1 cellular context compared by ENCODE assay signal in genomic region chr2:173965372-173966025, GRCh38.
TF ChIP-seq lines count a peak whose summit lies in the region.

Gene SP3, minus strand, starts transcription at chr2:173965373. Its CDS starts 202 bp downstream, at chr2:173965171.

TF ChIP-seq in GM12878, 131 proteins besides CTCF, POLR2A, EP300 and RAD21 (continued from another document and continues in another):
- TF ChIP-seq SKIL (IDR thresholded peaks at IDR 0.05; ENCODE audit: low read depth, poor library complexity, severe bottlenecking): no peak
- no peak for TF ChIP-seq PAX8 (IDR thresholded peaks at IDR 0.05)
- TF ChIP-seq PAX5 (IDR thresholded peaks at IDR 0.05; ENCODE audit: borderline replicate concordance, low read depth, low read length): peak; percentile 75
- peak; percentile 43; the same call in 1 of the 2 replicates for TF ChIP-seq HCFC1 (IDR thresholded peaks at IDR 0.05; ENCODE audit: low read length)
- TF ChIP-seq, protein P1, sequence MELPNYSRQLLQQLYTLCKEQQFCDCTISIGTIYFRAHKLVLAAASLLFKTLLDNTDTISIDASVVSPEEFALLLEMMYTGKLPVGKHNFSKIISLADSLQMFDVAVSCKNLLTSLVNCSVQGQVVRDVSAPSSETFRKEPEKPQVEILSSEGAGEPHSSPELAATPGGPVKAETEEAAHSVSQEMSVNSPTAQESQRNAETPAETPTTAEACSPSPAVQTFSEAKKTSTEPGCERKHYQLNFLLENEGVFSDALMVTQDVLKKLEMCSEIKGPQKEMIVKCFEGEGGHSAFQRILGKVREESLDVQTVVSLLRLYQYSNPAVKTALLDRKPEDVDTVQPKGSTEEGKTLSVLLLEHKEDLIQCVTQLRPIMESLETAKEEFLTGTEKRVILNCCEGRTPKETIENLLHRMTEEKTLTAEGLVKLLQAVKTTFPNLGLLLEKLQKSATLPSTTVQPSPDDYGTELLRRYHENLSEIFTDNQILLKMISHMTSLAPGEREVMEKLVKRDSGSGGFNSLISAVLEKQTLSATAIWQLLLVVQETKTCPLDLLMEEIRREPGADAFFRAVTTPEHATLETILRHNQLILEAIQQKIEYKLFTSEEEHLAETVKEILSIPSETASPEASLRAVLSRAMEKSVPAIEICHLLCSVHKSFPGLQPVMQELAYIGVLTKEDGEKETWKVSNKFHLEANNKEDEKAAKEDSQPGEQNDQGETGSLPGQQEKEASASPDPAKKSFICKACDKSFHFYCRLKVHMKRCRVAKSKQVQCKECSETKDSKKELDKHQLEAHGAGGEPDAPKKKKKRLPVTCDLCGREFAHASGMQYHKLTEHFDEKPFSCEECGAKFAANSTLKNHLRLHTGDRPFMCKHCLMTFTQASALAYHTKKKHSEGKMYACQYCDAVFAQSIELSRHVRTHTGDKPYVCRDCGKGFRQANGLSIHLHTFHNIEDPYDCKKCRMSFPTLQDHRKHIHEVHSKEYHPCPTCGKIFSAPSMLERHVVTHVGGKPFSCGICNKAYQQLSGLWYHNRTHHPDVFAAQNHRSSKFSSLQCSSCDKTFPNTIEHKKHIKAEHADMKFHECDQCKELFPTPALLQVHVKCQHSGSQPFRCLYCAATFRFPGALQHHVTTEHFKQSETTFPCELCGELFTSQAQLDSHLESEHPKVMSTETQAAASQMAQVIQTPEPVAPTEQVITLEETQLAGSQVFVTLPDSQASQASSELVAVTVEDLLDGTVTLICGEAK (IDR thresholded peaks at IDR 0.05; ENCODE audit: borderline replicate concordance): peak; percentile 94
- TF ChIP-seq, protein P2, sequence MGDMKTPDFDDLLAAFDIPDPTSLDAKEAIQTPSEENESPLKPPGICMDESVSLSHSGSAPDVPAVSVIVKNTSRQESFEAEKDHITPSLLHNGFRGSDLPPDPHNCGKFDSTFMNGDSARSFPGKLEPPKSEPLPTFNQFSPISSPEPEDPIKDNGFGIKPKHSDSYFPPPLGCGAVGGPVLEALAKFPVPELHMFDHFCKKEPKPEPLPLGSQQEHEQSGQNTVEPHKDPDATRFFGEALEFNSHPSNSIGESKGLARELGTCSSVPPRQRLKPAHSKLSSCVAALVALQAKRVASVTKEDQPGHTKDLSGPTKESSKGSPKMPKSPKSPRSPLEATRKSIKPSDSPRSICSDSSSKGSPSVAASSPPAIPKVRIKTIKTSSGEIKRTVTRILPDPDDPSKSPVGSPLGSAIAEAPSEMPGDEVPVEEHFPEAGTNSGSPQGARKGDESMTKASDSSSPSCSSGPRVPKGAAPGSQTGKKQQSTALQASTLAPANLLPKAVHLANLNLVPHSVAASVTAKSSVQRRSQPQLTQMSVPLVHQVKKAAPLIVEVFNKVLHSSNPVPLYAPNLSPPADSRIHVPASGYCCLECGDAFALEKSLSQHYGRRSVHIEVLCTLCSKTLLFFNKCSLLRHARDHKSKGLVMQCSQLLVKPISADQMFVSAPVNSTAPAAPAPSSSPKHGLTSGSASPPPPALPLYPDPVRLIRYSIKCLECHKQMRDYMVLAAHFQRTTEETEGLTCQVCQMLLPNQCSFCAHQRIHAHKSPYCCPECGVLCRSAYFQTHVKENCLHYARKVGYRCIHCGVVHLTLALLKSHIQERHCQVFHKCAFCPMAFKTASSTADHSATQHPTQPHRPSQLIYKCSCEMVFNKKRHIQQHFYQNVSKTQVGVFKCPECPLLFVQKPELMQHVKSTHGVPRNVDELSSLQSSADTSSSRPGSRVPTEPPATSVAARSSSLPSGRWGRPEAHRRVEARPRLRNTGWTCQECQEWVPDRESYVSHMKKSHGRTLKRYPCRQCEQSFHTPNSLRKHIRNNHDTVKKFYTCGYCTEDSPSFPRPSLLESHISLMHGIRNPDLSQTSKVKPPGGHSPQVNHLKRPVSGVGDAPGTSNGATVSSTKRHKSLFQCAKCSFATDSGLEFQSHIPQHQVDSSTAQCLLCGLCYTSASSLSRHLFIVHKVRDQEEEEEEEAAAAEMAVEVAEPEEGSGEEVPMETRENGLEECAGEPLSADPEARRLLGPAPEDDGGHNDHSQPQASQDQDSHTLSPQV (IDR thresholded peaks at IDR 0.05): no peak
- peak in 1 of 2 experiments; percentile 44; a peak in 1 of 4 replicates for TF ChIP-seq BHLHE40 (IDR thresholded peaks at IDR 0.05; ENCODE audit: borderline replicate concordance in 1 of 2, low read depth in 2 of 2, low read length in 1 of 2)
- TF ChIP-seq BRCA1 (IDR thresholded peaks at IDR 0.05; ENCODE audit: low read depth, low read length): no peak
- no peak for TF ChIP-seq EGR1 (IDR thresholded peaks at IDR 0.05; ENCODE audit: borderline replicate concordance in 1 of 2, low read depth in 2 of 2, low read length in 2 of 2)
- TF ChIP-seq SIX5 (IDR thresholded peaks at IDR 0.05; ENCODE audit: low read depth, low read length, severe bottlenecking): no peak
- TF ChIP-seq CBX3 (IDR thresholded peaks at IDR 0.05; ENCODE audit: borderline replicate concordance, low read depth): no peak
- TF ChIP-seq RBBP5 (conservative IDR thresholded peaks at IDR 0.05): no peak
- peak; percentile 90 for TF ChIP-seq SMAD5 (IDR thresholded peaks at IDR 0.05; ENCODE audit: low read depth)
- TF ChIP-seq ATF2 (IDR thresholded peaks at IDR 0.05; ENCODE audit: low read length): no peak
- TF ChIP-seq FOXM1 (IDR thresholded peaks at IDR 0.05; ENCODE audit: low read depth, low read length): no peak
- TF ChIP-seq MYB (IDR thresholded peaks at IDR 0.05; ENCODE audit: borderline replicate concordance, low read depth, low read length): no peak
- TF ChIP-seq EED (IDR thresholded peaks at IDR 0.05; ENCODE audit: low read depth): peak; percentile 54; the same call in 1 of the 2 replicates
- TF ChIP-seq, protein P3, sequence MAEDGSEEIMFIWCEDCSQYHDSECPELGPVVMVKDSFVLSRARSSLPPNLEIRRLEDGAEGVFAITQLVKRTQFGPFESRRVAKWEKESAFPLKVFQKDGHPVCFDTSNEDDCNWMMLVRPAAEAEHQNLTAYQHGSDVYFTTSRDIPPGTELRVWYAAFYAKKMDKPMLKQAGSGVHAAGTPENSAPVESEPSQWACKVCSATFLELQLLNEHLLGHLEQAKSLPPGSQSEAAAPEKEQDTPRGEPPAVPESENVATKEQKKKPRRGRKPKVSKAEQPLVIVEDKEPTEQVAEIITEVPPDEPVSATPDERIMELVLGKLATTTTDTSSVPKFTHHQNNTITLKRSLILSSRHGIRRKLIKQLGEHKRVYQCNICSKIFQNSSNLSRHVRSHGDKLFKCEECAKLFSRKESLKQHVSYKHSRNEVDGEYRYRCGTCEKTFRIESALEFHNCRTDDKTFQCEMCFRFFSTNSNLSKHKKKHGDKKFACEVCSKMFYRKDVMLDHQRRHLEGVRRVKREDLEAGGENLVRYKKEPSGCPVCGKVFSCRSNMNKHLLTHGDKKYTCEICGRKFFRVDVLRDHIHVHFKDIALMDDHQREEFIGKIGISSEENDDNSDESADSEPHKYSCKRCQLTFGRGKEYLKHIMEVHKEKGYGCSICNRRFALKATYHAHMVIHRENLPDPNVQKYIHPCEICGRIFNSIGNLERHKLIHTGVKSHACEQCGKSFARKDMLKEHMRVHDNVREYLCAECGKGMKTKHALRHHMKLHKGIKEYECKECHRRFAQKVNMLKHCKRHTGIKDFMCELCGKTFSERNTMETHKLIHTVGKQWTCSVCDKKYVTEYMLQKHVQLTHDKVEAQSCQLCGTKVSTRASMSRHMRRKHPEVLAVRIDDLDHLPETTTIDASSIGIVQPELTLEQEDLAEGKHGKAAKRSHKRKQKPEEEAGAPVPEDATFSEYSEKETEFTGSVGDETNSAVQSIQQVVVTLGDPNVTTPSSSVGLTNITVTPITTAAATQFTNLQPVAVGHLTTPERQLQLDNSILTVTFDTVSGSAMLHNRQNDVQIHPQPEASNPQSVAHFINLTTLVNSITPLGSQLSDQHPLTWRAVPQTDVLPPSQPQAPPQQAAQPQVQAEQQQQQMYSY (CRISPR knock-in tag; IDR thresholded peaks at IDR 0.05): no peak
- no peak for TF ChIP-seq BCLAF1 (IDR thresholded peaks at IDR 0.05)
- TF ChIP-seq MYC (IDR thresholded peaks at IDR 0.05; ENCODE audit: insufficient read depth, insufficient read length, insufficient replicate concordance, low read length, severe bottlenecking): no peak
- no peak for TF ChIP-seq ATF7 (IDR thresholded peaks at IDR 0.05; ENCODE audit: low read depth)
- no peak for TF ChIP-seq WRNIP1 (IDR thresholded peaks at IDR 0.05; ENCODE audit: borderline replicate concordance, low read depth, low read length)
- TF ChIP-seq, protein P4, sequence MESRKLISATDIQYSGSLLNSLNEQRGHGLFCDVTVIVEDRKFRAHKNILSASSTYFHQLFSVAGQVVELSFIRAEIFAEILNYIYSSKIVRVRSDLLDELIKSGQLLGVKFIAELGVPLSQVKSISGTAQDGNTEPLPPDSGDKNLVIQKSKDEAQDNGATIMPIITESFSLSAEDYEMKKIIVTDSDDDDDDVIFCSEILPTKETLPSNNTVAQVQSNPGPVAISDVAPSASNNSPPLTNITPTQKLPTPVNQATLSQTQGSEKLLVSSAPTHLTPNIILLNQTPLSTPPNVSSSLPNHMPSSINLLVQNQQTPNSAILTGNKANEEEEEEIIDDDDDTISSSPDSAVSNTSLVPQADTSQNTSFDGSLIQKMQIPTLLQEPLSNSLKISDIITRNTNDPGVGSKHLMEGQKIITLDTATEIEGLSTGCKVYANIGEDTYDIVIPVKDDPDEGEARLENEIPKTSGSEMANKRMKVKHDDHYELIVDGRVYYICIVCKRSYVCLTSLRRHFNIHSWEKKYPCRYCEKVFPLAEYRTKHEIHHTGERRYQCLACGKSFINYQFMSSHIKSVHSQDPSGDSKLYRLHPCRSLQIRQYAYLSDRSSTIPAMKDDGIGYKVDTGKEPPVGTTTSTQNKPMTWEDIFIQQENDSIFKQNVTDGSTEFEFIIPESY (IDR thresholded peaks at IDR 0.05): no peak
- TF ChIP-seq JUNB (IDR thresholded peaks at IDR 0.05): no peak
- TF ChIP-seq KLF5 (IDR thresholded peaks at IDR 0.05; ENCODE audit: partially characterized antibody): no peak
- TF ChIP-seq, protein P5, sequence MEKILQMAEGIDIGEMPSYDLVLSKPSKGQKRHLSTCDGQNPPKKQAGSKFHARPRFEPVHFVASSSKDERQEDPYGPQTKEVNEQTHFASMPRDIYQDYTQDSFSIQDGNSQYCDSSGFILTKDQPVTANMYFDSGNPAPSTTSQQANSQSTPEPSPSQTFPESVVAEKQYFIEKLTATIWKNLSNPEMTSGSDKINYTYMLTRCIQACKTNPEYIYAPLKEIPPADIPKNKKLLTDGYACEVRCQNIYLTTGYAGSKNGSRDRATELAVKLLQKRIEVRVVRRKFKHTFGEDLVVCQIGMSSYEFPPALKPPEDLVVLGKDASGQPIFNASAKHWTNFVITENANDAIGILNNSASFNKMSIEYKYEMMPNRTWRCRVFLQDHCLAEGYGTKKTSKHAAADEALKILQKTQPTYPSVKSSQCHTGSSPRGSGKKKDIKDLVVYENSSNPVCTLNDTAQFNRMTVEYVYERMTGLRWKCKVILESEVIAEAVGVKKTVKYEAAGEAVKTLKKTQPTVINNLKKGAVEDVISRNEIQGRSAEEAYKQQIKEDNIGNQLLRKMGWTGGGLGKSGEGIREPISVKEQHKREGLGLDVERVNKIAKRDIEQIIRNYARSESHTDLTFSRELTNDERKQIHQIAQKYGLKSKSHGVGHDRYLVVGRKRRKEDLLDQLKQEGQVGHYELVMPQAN (conservative IDR thresholded peaks at IDR 0.05): peak; percentile 82
- TF ChIP-seq, protein P6, sequence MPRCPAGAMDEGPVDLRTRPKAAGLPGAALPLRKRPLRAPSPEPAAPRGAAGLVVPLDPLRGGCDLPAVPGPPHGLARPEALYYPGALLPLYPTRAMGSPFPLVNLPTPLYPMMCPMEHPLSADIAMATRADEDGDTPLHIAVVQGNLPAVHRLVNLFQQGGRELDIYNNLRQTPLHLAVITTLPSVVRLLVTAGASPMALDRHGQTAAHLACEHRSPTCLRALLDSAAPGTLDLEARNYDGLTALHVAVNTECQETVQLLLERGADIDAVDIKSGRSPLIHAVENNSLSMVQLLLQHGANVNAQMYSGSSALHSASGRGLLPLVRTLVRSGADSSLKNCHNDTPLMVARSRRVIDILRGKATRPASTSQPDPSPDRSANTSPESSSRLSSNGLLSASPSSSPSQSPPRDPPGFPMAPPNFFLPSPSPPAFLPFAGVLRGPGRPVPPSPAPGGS (IDR thresholded peaks at IDR 0.05; ENCODE audit: borderline replicate concordance, insufficient read depth, low read depth, low read length, poor library complexity, severe bottlenecking): no peak
- TF ChIP-seq SREBF1 (IDR thresholded peaks at IDR 0.05; ENCODE audit: low read length): no peak
